In the genomic region with DNA sequence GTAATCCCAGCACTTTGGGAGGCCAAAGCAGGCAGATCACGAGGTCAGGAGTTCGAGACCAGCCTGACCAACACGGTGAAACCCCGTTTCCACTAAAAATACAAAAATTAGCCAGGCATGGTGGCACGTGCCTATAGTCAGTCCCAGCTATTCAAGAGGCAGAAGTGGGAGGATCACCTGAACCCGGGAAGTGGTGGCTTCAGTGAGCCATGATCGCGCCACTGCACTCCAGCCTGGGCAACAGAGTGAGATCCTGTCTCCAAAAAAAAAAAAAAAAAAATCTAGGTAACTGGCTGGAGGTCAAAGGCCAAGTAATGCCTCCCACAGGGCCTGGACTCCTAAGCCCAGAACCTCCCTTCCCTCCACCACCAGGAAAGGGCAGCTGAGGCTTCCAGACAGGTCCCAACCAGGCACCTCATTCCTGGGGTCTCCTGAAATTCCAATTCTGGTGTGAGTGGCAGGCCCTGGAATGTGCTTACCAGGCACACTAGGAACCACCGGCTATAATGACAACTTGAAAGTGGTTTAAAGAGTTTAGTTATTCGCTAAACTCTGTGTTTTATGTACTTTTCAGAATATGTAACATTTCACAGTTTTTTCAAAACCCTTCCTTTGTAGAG, we compare ENCODE assay signal across 22 cellular contexts. TPM values are rescaled to one million over a fixed set of nuclear protein-coding genes. Genes with fewer than 3 reads are reported as not detected.
DNase-seq lines count a peak whose midpoint lies in the region; ATAC-seq and TF ChIP-seq lines count a peak whose summit lies in the region.
"Had no signal": no experiment of that assay in that cellular context is flagged by ENCODE, and none has a peak within 500 bp of the region (broad histone marks: within the 10 kb centered on the region; RNA-seq: fewer than 3 reads in every experiment).

No MANE protein-coding gene starts in this region.

- H3F3A ChIP-seq in MM.1S (ENCODE audit: insufficient read depth, low read length): no peaks in the 10 kb centered on the region

- H2BK120ac ChIP-seq in mesendoderm (ENCODE audit: low read depth, low read length): peak overlapping the region; percentile 29

- H3K27me3 Mint-ChIP-seq in CD4-positive, alpha-beta T cell: no peaks in the 10 kb centered on the region
- H3K27me3 Mint-ChIP-seq in WTC11 (ENCODE audit: low read depth): no peaks in the 10 kb centered on the region
- H3K27me3 Mint-ChIP-seq: activated naive CD4-positive, alpha-beta T cell treated with anti-CD3 and anti-CD28 coated beads, Interleukin-2, amount 50 U/mL, for 24 hours; progenitor cell of endocrine pancreas; stimulated activated naive B cell treated with anti-CD40 and anti-IgM and Interleukin-4, amounts not matched to agents 10 μg/mL and 1 μg/mL and 100 μg/mL, for 72 hours had no signal

- no peak overlapping the region for H4K5ac ChIP-seq in mesendoderm (ENCODE audit: low read length)

- peaks cover 14% of the 10 kb centered on the region for H3K36me3 Mint-ChIP-seq in CD4-positive, alpha-beta T cell (ENCODE audit: low read depth)
- peaks cover 6% of the 10 kb centered on the region for H3K36me3 Mint-ChIP-seq in WTC11
- H3K36me3 Mint-ChIP-seq: activated naive CD4-positive, alpha-beta T cell treated with anti-CD3 and anti-CD28 coated beads, Interleukin-2, amount 50 U/mL, for 24 hours had no signal

- H3K4me1 Mint-ChIP-seq in CD4-positive, alpha-beta T cell (ENCODE audit: low read depth): peaks cover 14% of the 10 kb centered on the region
- peaks cover 9% of the 10 kb centered on the region for H3K4me1 Mint-ChIP-seq in WTC11

- H2BK5ac ChIP-seq in mesendoderm (ENCODE audit: low read length): no peak overlapping the region

- H2BK15ac ChIP-seq in mesendoderm (replicated peaks; ENCODE audit: low read depth): no peak overlapping the region

- no peak for TF ChIP-seq CTCF in CD4-positive, alpha-beta T cell (IDR thresholded peaks at IDR 0.05)
- TF ChIP-seq CTCF in HEK293 (tag by site-specific recombination; IDR thresholded peaks at IDR 0.05) (no peak), WTC11 (IDR thresholded peaks at IDR 0.05) (no peak), MM.1S (IDR thresholded peaks at IDR 0.05; ENCODE audit: low read length) (no peak)

- peaks cover 16% of the 10 kb centered on the region for H3K79me1 ChIP-seq in mesendoderm (ENCODE audit: low read length)

- ATAC-seq in CD4-positive, alpha-beta T cell (ENCODE audit: poor library complexity): no peak
- ATAC-seq in WTC11 (no peak), aorta (ENCODE audit: low FRiP score) (no peak)
- ATAC-seq: left cardiac atrium; SK-N-SH treated with all-trans-retinoic acid at 6 μM for 48 hours; stimulated activated naive B cell treated with anti-CD40 and anti-IgM and Interleukin-4, amounts not matched to agents 10 μg/mL and 1 μg/mL and 100 μg/mL, for 72 hours had no signal

- peaks cover 0 to under 1% of the 10 kb centered on the region in 2 experiments; a peak in 2 of 3 replicates for H3K36me3 ChIP-seq in HEK293 (ENCODE audit: control insufficient read depth in 2 of 2, insufficient read depth in 1 of 2, low read length in 2 of 2)
- H3K36me3 ChIP-seq in mesendoderm (ENCODE audit: control insufficient read depth, insufficient read depth, low read length): no peaks in the 10 kb centered on the region
- H3K36me3 ChIP-seq in MM.1S (replicated peaks; ENCODE audit: insufficient read depth, low read length): no peaks in the 10 kb centered on the region
- H3K36me3 ChIP-seq in effector memory CD4-positive, alpha-beta T cell (ENCODE audit: control insufficient read depth, insufficient read depth, low read length): no peaks in the 10 kb centered on the region
- no peaks in the 10 kb centered on the region for H3K36me3 ChIP-seq in aorta (ENCODE audit: control insufficient read depth in 1 of 2, insufficient read depth in 2 of 2, low read length in 1 of 2)

- POLR2A ChIA-PET in CD4-positive, alpha-beta T cell (lab: Charles Lee): no interaction called here
- POLR2A ChIA-PET in HEK293 (lab: Yijun Ruan, JAX) (no interaction called here), WTC11 (lab: Charles Lee) (no interaction called here)

- no peak overlapping the region for H3K18ac ChIP-seq in mesendoderm (ENCODE audit: low read length)

- no peak overlapping the region for H3K27ac ChIP-seq in CD4-positive, alpha-beta T cell (ENCODE audit: low read depth, low read length)
- H3K27ac ChIP-seq in HEK293 (ENCODE audit: extremely low read depth, low read depth, low read length) (no peak overlapping the region), mesendoderm (ENCODE audit: low read depth, low read length) (no peak overlapping the region), MM.1S (ENCODE audit: low read length) (no peak overlapping the region), aorta (ENCODE audit: low read depth in 1 of 2, low read length in 2 of 2) (no peak overlapping the region)
- no peak overlapping the region for H3K27ac ChIP-seq in effector memory CD4-positive, alpha-beta T cell (ENCODE audit: insufficient read depth, low read length, poor library complexity, severe bottlenecking)
- H3K27ac ChIP-seq: testis had no signal

- no peaks in the 10 kb centered on the region for H3K27me3 ChIP-seq in CD4-positive, alpha-beta T cell (ENCODE audit: control insufficient read depth, insufficient read depth, low read length)
- no peaks in the 10 kb centered on the region for H3K27me3 ChIP-seq in mesendoderm (ENCODE audit: insufficient read depth, low read length, poor library complexity)
- no peaks in the 10 kb centered on the region for H3K27me3 ChIP-seq in MM.1S (replicated peaks; ENCODE audit: insufficient read depth, low read length)
- no peaks in the 10 kb centered on the region for H3K27me3 ChIP-seq in effector memory CD4-positive, alpha-beta T cell (replicated peaks; ENCODE audit: control insufficient read depth, insufficient read depth, low read length, poor library complexity, severe bottlenecking)
- H3K27me3 ChIP-seq in aorta (ENCODE audit: control insufficient read depth in 1 of 2, insufficient read depth in 2 of 2, low read length in 1 of 2): no peaks in the 10 kb centered on the region
- H3K27me3 ChIP-seq: testis had no signal

- no CpG with 5 or more reads among the region's 10 CpGs for WGBS in mesendoderm (ENCODE audit: extremely low coverage, insufficient coverage, low lambda C conversion rate)
- WGBS in aorta, 2 donors: 85 to 89% methylated on average over 8 to 10 of the region's 10 CpGs

- DNase-seq in CD4-positive, alpha-beta T cell: no peak
- DNase-seq in WTC11 (ENCODE audit: low spot score) (no peak), mesendoderm (no peak), GOT3 (lab: John Stamatoyannopoulos, UW) (no peak), MM.1S (no peak), aorta (no peak)
- no peak for DNase-seq in effector memory CD4-positive, alpha-beta T cell
- DNase-seq: activated CD4-positive, CD25-positive, alpha-beta regulatory T cell treated with anti-CD3 and anti-CD28 coated beads, Interleukin-2, amount 50 U/mL, for 72 hours; effector CD8-positive, alpha-beta T cell; KBM-7; left cardiac atrium; NCI-H1930; NCI-H345; nephron progenitor cell; stimulated activated CD4-positive, alpha-beta T cell treated with anti-CD3 and anti-CD28 coated beads, Interleukin-2, amount 100 ng/mL, for 24 hours; stimulated activated naive B cell treated with anti-CD40 and anti-IgM and Interleukin-4, amounts not matched to agents 10 μg/mL and 1 μg/mL and 100 μg/mL, for 72 hours; testis had no signal

- H3K4me3 ChIP-seq in HEK293 (ENCODE audit: low read depth, low read length) (no peak overlapping the region), mesendoderm (ENCODE audit: low read length) (no peak overlapping the region), MM.1S (ENCODE audit: low read length) (no peak overlapping the region), aorta (ENCODE audit: low read length in 2 of 2) (no peak overlapping the region)
- no peak overlapping the region for H3K4me3 ChIP-seq in effector memory CD4-positive, alpha-beta T cell (ENCODE audit: insufficient read depth, low read depth, low read length, poor library complexity, severe bottlenecking)
- H3K4me3 ChIP-seq: testis had no signal

- intact Hi-C loops in CD4-positive, alpha-beta T cell (cut with DNase I, micrococcal nuclease): no loop called here
- intact Hi-C loops in aorta (cut with DNase I): no loop called here

- no peak overlapping the region for H3K9ac ChIP-seq in mesendoderm (ENCODE audit: low read length)
- no peak overlapping the region for H3K9ac ChIP-seq in MM.1S (ENCODE audit: low read length)

- no peak overlapping the region for H2AFZ ChIP-seq in MM.1S (ENCODE audit: low read length)

- H3K9me3 ChIP-seq in CD4-positive, alpha-beta T cell (ENCODE audit: control insufficient read depth, low read length): no peaks in the 10 kb centered on the region
- H3K9me3 ChIP-seq in HEK293 (ENCODE audit: control insufficient read depth, insufficient read depth, low read depth, low read length) (no peaks in the 10 kb centered on the region), MM.1S (replicated peaks; ENCODE audit: insufficient read depth, low read length) (no peaks in the 10 kb centered on the region), aorta (ENCODE audit: control insufficient read depth, low read length) (no peaks in the 10 kb centered on the region)
- H3K9me3 ChIP-seq in effector memory CD4-positive, alpha-beta T cell (ENCODE audit: control insufficient read depth, low read length): no peaks in the 10 kb centered on the region
- H3K9me3 ChIP-seq: testis had no signal

- H3K9me2 ChIP-seq in MM.1S (replicated peaks; ENCODE audit: insufficient read depth, low read length): no peaks in the 10 kb centered on the region

- no peak overlapping the region for H2AK5ac ChIP-seq in mesendoderm (ENCODE audit: low read length)

- no peak overlapping the region for H3K27ac Mint-ChIP-seq in CD4-positive, alpha-beta T cell
- H3K27ac Mint-ChIP-seq in WTC11: peak overlapping the region; percentile 53
- H3K27ac Mint-ChIP-seq: activated naive CD4-positive, alpha-beta T cell treated with anti-CD3 and anti-CD28 coated beads, Interleukin-2, amount 50 U/mL, for 24 hours; activated T-helper 1 cell treated with anti-CD3 and anti-CD28 coated beads, Interleukin-12 subunit alpha, Interleukin-12 subunit beta, Interleukin-2, Interleukin-4 antibody, amounts not matched to agents 30 ng/mL and 10 ng/mL and 1 ng/mL, durations not matched to agents 14 hours and 24 hours and 36 hours; nephron progenitor cell; progenitor cell of endocrine pancreas; stimulated activated naive B cell treated with anti-CD40 and anti-IgM and Interleukin-4, amounts not matched to agents 10 μg/mL and 1 μg/mL and 100 μg/mL, for 72 hours had no signal

- no peaks in the 10 kb centered on the region for H3K9me3 Mint-ChIP-seq in CD4-positive, alpha-beta T cell
- H3K9me3 Mint-ChIP-seq in WTC11: peaks cover under 1% of the 10 kb centered on the region; the same call in 1 of the 2 replicates
- H3K9me3 Mint-ChIP-seq: activated naive CD4-positive, alpha-beta T cell treated with anti-CD3 and anti-CD28 coated beads, Interleukin-2, amount 50 U/mL, for 24 hours; activated T-helper 1 cell treated with anti-CD3 and anti-CD28 coated beads, Interleukin-12 subunit alpha, Interleukin-12 subunit beta, Interleukin-2, Interleukin-4 antibody, amounts not matched to agents 30 ng/mL and 10 ng/mL and 1 ng/mL, durations not matched to agents 14 hours and 24 hours and 36 hours; nephron progenitor cell; stimulated activated naive B cell treated with anti-CD40 and anti-IgM and Interleukin-4, amounts not matched to agents 10 μg/mL and 1 μg/mL and 100 μg/mL, for 72 hours had no signal

- H4K20me1 ChIP-seq in MM.1S (ENCODE audit: insufficient read depth, low read length): no peaks in the 10 kb centered on the region

- no peak overlapping the region for H3K56ac ChIP-seq in mesendoderm (ENCODE audit: low read length)

- H3K4ac ChIP-seq in mesendoderm (ENCODE audit: low read depth, low read length): no peak overlapping the region

- no peak overlapping the region for H3K23ac ChIP-seq in mesendoderm (ENCODE audit: low read length)

- CTCF ChIA-PET in CD4-positive, alpha-beta T cell (lab: Charles Lee): interaction anchor here (0.7 kb wide), 1 partner anchor 155 kb away, joined by 3 read pairs; no protein-coding TSS in a partner anchor
- CTCF ChIA-PET in HEK293 (lab: Yijun Ruan, JAX): interaction anchor here (0.6 to 2.3 kb wide), 2 partner anchors 16 to 141 kb away, joined by 4 to 9 read pairs; no protein-coding TSS in a partner anchor
- CTCF ChIA-PET in WTC11 (lab: Charles Lee): interaction anchor here (0.9 to 1.2 kb wide), 3 partner anchors 15 to 271 kb away, joined by 3 to 4 read pairs (median 3); partner anchors contain the start of gene RNF216

- H3K79me2 ChIP-seq in mesendoderm (ENCODE audit: control insufficient read depth, insufficient read depth, low read length): peaks cover 20% of the 10 kb centered on the region
- H3K79me2 ChIP-seq in MM.1S (ENCODE audit: low read length): peaks cover 53% of the 10 kb centered on the region

- H4K8ac ChIP-seq in mesendoderm (ENCODE audit: low read depth, low read length): no peak overlapping the region

- H3K4me1 ChIP-seq in HEK293 (ENCODE audit: control insufficient read depth, insufficient read depth, low read length): peaks cover 2% of the 10 kb centered on the region; the same call in 1 of the 2 replicates
- peaks cover 4% of the 10 kb centered on the region for H3K4me1 ChIP-seq in mesendoderm (ENCODE audit: control insufficient read depth, low read depth, low read length)
- peaks cover 5% of the 10 kb centered on the region for H3K4me1 ChIP-seq in MM.1S (ENCODE audit: low read length)
- H3K4me1 ChIP-seq in effector memory CD4-positive, alpha-beta T cell (ENCODE audit: control insufficient read depth, insufficient read depth, low read length, poor library complexity, severe bottlenecking): peaks cover 9% of the 10 kb centered on the region
- H3K4me1 ChIP-seq in aorta (ENCODE audit: control insufficient read depth in 1 of 2, insufficient read depth in 2 of 2, low read length in 2 of 2): no peaks in the 10 kb centered on the region

- H3K4me2 ChIP-seq in mesendoderm (ENCODE audit: low read length) (no peak overlapping the region), MM.1S (ENCODE audit: low read depth, low read length) (no peak overlapping the region)

- H3K4me3 Mint-ChIP-seq in CD4-positive, alpha-beta T cell: peak overlapping the region; percentile 20
- no peak overlapping the region for H3K4me3 Mint-ChIP-seq in WTC11
- H3K4me3 Mint-ChIP-seq: activated naive CD4-positive, alpha-beta T cell treated with anti-CD3 and anti-CD28 coated beads, Interleukin-2, amount 50 U/mL, for 24 hours; activated T-helper 1 cell treated with anti-CD3 and anti-CD28 coated beads, Interleukin-12 subunit alpha, Interleukin-12 subunit beta, Interleukin-2, Interleukin-4 antibody, amounts not matched to agents 30 ng/mL and 10 ng/mL and 1 ng/mL, durations not matched to agents 14 hours and 24 hours and 36 hours; stimulated activated naive B cell treated with anti-CD40 and anti-IgM and Interleukin-4, amounts not matched to agents 10 μg/mL and 1 μg/mL and 100 μg/mL, for 72 hours had no signal

RNA-seq across cellular contexts. Expression of gene FBXL18, which starts 3.1 kb away (rescaled TPM):
- total RNA-seq in CD4-positive, alpha-beta T cell: 1 to 10 TPM; 7.3 TPM
- total RNA-seq in WTC11 (2021) (18.9 to 22.0 TPM (median 21.8 TPM) in 3 replicates), aorta (1 to 10 TPM; 8.4 to 9.1 TPM)
- polyA plus RNA-seq in mesendoderm (2013, experiment 1 of 2): 7.9 TPM
- 7.9 TPM for polyA plus RNA-seq in mesendoderm (2013, experiment 2 of 2)
- polyA plus RNA-seq in aorta: 1 to 10 TPM in 1 of 2 donors, under 1 TPM in 1; 0.88 to 2.1 TPM

RNA-seq across cellular contexts. Expression of gene ACTB, which starts 19.9 kb away (rescaled TPM):
- 1,000 to 10,000 TPM; 1,880 to 1,990 TPM for total RNA-seq in CD4-positive, alpha-beta T cell
- 4,967 to 5,221 TPM (median 5,193 TPM) in 3 replicates for total RNA-seq in WTC11 (2021)
- 13,565 TPM for polyA plus RNA-seq in mesendoderm (2013, experiment 1 of 2)
- 13,705 TPM for polyA plus RNA-seq in mesendoderm (2013, experiment 2 of 2)
- over 10,000 TPM in 1 of 2 donors, 1,000 to 10,000 TPM in 1; 5,439 to 10,306 TPM for total RNA-seq in aorta
- polyA plus RNA-seq in aorta: 1,000 to 10,000 TPM; 3,959 to 4,109 TPM
